ENCODE assay signal across 19 cellular contexts in the genomic region with DNA sequence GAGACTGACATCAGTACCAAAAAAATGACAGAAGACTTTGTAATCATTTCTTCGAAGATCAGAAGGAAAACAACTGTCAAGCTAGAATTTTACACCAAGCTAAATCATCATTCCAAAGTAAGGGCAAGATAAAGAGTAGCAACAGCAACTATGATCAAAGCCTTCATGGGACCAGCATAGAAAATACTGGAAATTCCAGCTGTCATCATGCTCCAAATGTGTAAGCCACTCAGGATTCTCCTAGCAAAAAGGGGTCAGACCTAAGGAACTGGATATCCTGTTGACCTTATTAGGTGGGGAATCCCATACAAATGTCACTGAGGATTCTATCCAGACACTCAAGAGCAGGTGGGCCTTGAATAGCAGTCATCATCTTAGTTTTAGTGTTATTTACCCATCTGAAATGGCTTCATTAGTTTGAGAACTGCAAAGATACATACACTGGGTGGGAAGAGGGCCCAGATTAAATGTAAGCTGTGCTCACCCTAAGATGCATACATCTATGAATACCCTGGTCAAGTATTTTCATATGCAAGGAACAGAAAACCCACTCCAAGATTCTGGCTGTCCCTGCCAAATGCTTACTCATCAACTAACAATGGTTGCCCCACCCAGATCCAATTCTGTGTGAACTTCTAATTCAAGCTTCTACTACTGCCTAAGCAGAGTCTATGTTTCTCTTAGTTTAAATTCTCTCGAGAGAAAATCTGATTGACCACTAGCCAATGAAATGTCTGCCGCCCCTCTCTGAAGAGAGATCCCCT. TPM values are rescaled to one million over a fixed set of nuclear protein-coding genes. Genes with fewer than 3 reads are reported as not detected.
A peak's percentile ranks its signal among the peaks of the same experiment; 100 is the strongest.
DNase-seq lines count a peak whose midpoint lies in the region; ATAC-seq, FAIRE-seq and TF ChIP-seq lines count a peak whose summit lies in the region.
"Had no signal": no experiment of that assay in that cellular context is flagged by ENCODE, and none has a peak within 500 bp of the region (broad histone marks: within the 10 kb centered on the region; RNA-seq: fewer than 3 reads in every experiment).

No MANE protein-coding gene starts in this region.

- POLR2A ChIA-PET in HCT116 (lab: Charles Lee): no interaction called here

- CTCF ChIA-PET in HCT116 (lab: Charles Lee): interaction anchor here (1.5 kb wide), 1 partner anchor 9 kb away, joined by 4 read pairs; no protein-coding TSS in a partner anchor

- no peaks in the 10 kb centered on the region for H3K9me3 ChIP-seq in HCT116 (ENCODE audit: control insufficient read depth in 1 of 2, insufficient read depth in 1 of 2, low read depth in 1 of 2, low read length in 2 of 2)
- no peaks in the 10 kb centered on the region for H3K9me3 ChIP-seq in adipocyte (ENCODE audit: control insufficient read depth, low read length)
- H3K9me3 ChIP-seq: sigmoid colon, thoracic aorta had no signal

- H3K27me3 ChIP-seq in HCT116 (ENCODE audit: insufficient read depth, low read length): no peaks in the 10 kb centered on the region
- no peaks in the 10 kb centered on the region for H3K27me3 ChIP-seq in adipocyte (replicated peaks; ENCODE audit: control insufficient read depth, insufficient read depth, low read length)
- H3K27me3 ChIP-seq: sigmoid colon had no signal

- RAD21 ChIA-PET in HCT116 (lab: Charles Lee; ENCODE audit: low non-redundant PET in 1 of 2, low total read pairs in 2 of 2, uncharacterized antibody in 2 of 2, unreplicated experiment in 2 of 2): no interaction called here

- H2AFZ ChIP-seq in HCT116 (ENCODE audit: low read depth, low read length, poor library complexity, severe bottlenecking): no peak overlapping the region

- H3K4me1 ChIP-seq in HCT116 (ENCODE audit: control insufficient read depth in 1 of 2, insufficient read depth in 2 of 2, low read length in 2 of 2) (peaks cover 0 to 8% of the 10 kb centered on the region in 2 experiments; a peak in 2 of 4 replicates), adipocyte (ENCODE audit: control insufficient read depth, insufficient read depth, low read length) (peaks cover 21% of the 10 kb centered on the region)
- H3K4me1 ChIP-seq: sigmoid colon had no signal

- BruUV-seq in HCT116 (replicated peaks; lab: Mats Ljungman, UMichigan): no TSS peak

- no peaks in the 10 kb centered on the region for H3K79me2 ChIP-seq in HCT116 (ENCODE audit: insufficient read depth, low read length)

- H3K4me3 ChIP-seq in HCT116 (replicated peaks in 1 of 2; ENCODE audit: low read depth in 1 of 2, low read length in 2 of 2) (no peak overlapping the region), adipocyte (ENCODE audit: low read length) (peak overlapping the region; percentile 43), foreskin fibroblast (ENCODE audit: low read depth in 1 of 2, low read length in 2 of 2) (no peak overlapping the region)
- H3K4me3 ChIP-seq: coronary artery, sigmoid colon, thoracic aorta had no signal

- no peak for TF ChIP-seq CTCF in HCT116 (IDR thresholded peaks at IDR 0.05 in 2 of 3, conservative IDR thresholded peaks at IDR 0.05 in 1 of 3; ENCODE audit: borderline replicate concordance in 1 of 3, insufficient read depth in 1 of 3, low read depth in 2 of 3, low read length in 2 of 3)
- TF ChIP-seq CTCF in foreskin fibroblast (IDR thresholded peaks at IDR 0.05; ENCODE audit: low read depth, low read length): no peak

- H3K4me2 ChIP-seq in HCT116 (ENCODE audit: low read length): peak overlapping the region; percentile 27

- no peaks in the 10 kb centered on the region for H3K9me2 ChIP-seq in HCT116 (ENCODE audit: insufficient read depth)

- no peak overlapping the region for H3K27ac ChIP-seq in HCT116 (ENCODE audit: low read depth, low read length)
- H3K27ac ChIP-seq: coronary artery, sigmoid colon, thoracic aorta had no signal

- H3K36me3 ChIP-seq in HCT116 (ENCODE audit: control insufficient read depth in 1 of 2, insufficient read depth in 2 of 2, low read length in 2 of 2) (no peaks in the 10 kb centered on the region), adipocyte (ENCODE audit: control insufficient read depth, insufficient read depth, low read length, severe bottlenecking) (peaks cover 8% of the 10 kb centered on the region)
- H3K36me3 ChIP-seq: sigmoid colon had no signal

- no peaks in the 10 kb centered on the region for H4K20me1 ChIP-seq in HCT116 (ENCODE audit: insufficient read depth)

- no peak for ATAC-seq in HCT116
- ATAC-seq in sciatic nerve: no peak
- ATAC-seq in HG02642 (IDR thresholded peaks at IDR 0.05; ENCODE audit: poor library complexity, unreplicated experiment): no peak
- ATAC-seq: naive thymus-derived CD8-positive, alpha-beta T cell had no signal

- FAIRE-seq in urothelium cell line (lab: Jason Lieb, UNC): no peak
- no peak for FAIRE-seq in HTR-8/SVneo (lab: Jason Lieb, UNC)

- H3K9ac ChIP-seq in HCT116 (ENCODE audit: low read length) (no peak overlapping the region), adipocyte (ENCODE audit: low read length) (no peak overlapping the region)

- no peak for TF ChIP-seq POLR2A in HCT116 (IDR thresholded peaks at IDR 0.05; ENCODE audit: borderline replicate concordance, extremely low read depth, insufficient read depth, insufficient read length)

- intact Hi-C loops in HCT116 (cut with micrococcal nuclease): no loop called here
- intact Hi-C loops in sciatic nerve (cut with DNase I): no loop called here

- TF ChIP-seq RAD21 in HCT116 (IDR thresholded peaks at IDR 0.05; ENCODE audit: low read depth): no peak

- DNase-seq in HCT116 (ENCODE audit: low read depth, low spot score) (no peak), adipocyte (ENCODE audit: low read depth) (peak; percentile 85), foreskin fibroblast (peak; percentile 83 to 93), urothelium cell line (ENCODE audit: low spot score) (peak; percentile 20), HTR-8/SVneo (ENCODE audit: insufficient read length, low spot score) (no peak), sciatic nerve (ENCODE audit: low spot score) (no peak)
- DNase-seq: activated naive CD4-positive, alpha-beta T cell treated with Interleukin-2 at 50 U/mL for 16 hours; DMS 273 treated with DMSO at 0.1 percent for 48 hours; GOT3; kidney glomerular epithelial cell; naive thymus-derived CD8-positive, alpha-beta T cell; NCI-H1417 treated with DMSO at 0.1 percent for 48 hours; NCI-H526; RPMI8226; sigmoid colon had no signal

TF ChIP-seq in HCT116, 20 proteins besides CTCF, POLR2A, EP300 and RAD21 (continues in another document):
- TF ChIP-seq, protein P1, sequence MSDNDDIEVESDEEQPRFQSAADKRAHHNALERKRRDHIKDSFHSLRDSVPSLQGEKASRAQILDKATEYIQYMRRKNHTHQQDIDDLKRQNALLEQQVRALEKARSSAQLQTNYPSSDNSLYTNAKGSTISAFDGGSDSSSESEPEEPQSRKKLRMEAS (IDR thresholded peaks at IDR 0.05): no peak
- TF ChIP-seq, protein P2, sequence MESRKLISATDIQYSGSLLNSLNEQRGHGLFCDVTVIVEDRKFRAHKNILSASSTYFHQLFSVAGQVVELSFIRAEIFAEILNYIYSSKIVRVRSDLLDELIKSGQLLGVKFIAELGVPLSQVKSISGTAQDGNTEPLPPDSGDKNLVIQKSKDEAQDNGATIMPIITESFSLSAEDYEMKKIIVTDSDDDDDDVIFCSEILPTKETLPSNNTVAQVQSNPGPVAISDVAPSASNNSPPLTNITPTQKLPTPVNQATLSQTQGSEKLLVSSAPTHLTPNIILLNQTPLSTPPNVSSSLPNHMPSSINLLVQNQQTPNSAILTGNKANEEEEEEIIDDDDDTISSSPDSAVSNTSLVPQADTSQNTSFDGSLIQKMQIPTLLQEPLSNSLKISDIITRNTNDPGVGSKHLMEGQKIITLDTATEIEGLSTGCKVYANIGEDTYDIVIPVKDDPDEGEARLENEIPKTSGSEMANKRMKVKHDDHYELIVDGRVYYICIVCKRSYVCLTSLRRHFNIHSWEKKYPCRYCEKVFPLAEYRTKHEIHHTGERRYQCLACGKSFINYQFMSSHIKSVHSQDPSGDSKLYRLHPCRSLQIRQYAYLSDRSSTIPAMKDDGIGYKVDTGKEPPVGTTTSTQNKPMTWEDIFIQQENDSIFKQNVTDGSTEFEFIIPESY (IDR thresholded peaks at IDR 0.05; ENCODE audit: extremely low read depth, insufficient replicate concordance, low read length): no peak
- TF ChIP-seq YY1 (IDR thresholded peaks at IDR 0.05; ENCODE audit: extremely low read depth, insufficient replicate concordance, low read depth, low read length): no peak
- no peak for TF ChIP-seq ZFX (IDR thresholded peaks at IDR 0.05)
- no peak for TF ChIP-seq JUND (IDR thresholded peaks at IDR 0.05)
- no peak for TF ChIP-seq ELF1 (IDR thresholded peaks at IDR 0.05; ENCODE audit: borderline replicate concordance, low read depth)
- TF ChIP-seq SP1 (IDR thresholded peaks at IDR 0.05; ENCODE audit: low read depth): no peak
- TF ChIP-seq, protein P3, sequence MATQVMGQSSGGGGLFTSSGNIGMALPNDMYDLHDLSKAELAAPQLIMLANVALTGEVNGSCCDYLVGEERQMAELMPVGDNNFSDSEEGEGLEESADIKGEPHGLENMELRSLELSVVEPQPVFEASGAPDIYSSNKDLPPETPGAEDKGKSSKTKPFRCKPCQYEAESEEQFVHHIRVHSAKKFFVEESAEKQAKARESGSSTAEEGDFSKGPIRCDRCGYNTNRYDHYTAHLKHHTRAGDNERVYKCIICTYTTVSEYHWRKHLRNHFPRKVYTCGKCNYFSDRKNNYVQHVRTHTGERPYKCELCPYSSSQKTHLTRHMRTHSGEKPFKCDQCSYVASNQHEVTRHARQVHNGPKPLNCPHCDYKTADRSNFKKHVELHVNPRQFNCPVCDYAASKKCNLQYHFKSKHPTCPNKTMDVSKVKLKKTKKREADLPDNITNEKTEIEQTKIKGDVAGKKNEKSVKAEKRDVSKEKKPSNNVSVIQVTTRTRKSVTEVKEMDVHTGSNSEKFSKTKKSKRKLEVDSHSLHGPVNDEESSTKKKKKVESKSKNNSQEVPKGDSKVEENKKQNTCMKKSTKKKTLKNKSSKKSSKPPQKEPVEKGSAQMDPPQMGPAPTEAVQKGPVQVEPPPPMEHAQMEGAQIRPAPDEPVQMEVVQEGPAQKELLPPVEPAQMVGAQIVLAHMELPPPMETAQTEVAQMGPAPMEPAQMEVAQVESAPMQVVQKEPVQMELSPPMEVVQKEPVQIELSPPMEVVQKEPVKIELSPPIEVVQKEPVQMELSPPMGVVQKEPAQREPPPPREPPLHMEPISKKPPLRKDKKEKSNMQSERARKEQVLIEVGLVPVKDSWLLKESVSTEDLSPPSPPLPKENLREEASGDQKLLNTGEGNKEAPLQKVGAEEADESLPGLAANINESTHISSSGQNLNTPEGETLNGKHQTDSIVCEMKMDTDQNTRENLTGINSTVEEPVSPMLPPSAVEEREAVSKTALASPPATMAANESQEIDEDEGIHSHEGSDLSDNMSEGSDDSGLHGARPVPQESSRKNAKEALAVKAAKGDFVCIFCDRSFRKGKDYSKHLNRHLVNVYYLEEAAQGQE (IDR thresholded peaks at IDR 0.05; ENCODE audit: low read depth): no peak
- TF ChIP-seq EZH2 (IDR thresholded peaks at IDR 0.05): no peak
- TF ChIP-seq, protein P4, sequence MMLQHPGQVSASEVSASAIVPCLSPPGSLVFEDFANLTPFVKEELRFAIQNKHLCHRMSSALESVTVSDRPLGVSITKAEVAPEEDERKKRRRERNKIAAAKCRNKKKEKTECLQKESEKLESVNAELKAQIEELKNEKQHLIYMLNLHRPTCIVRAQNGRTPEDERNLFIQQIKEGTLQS (IDR thresholded peaks at IDR 0.05): no peak

RNA-seq across cellular contexts. Expression of a gene that starts 33.5 kb away (rescaled TPM):
- 0.17 TPM for total RNA-seq in HCT116 (2021; ENCODE audit: unreplicated experiment)
- polyA plus RNA-seq in HCT116 (2012): 0.03 and 0.05 TPM in 2 replicates
- total RNA-seq in sciatic nerve: 0.09 TPM
- total RNA-seq: activated CD8-positive, alpha-beta memory T cell treated with anti-CD3 and anti-CD28 coated beads for 36 hours; naive thymus-derived CD8-positive, alpha-beta T cell; sigmoid colon had no signal
- polyA plus RNA-seq: naive thymus-derived CD8-positive, alpha-beta T cell had no signal

Comparison
In these comparisons a context has a peak if more than half of its experiments do, and no peak if none do; other contexts are left out.
1. DNase-seq: peak in adipocyte (single experiment), foreskin fibroblast (2 of 2) and urothelium cell line (single experiment); none in HCT116 (single experiment), HTR-8/SVneo (single experiment) and sciatic nerve (single experiment).